ENCODE assay signal across 8 cellular contexts in the genomic region with DNA sequence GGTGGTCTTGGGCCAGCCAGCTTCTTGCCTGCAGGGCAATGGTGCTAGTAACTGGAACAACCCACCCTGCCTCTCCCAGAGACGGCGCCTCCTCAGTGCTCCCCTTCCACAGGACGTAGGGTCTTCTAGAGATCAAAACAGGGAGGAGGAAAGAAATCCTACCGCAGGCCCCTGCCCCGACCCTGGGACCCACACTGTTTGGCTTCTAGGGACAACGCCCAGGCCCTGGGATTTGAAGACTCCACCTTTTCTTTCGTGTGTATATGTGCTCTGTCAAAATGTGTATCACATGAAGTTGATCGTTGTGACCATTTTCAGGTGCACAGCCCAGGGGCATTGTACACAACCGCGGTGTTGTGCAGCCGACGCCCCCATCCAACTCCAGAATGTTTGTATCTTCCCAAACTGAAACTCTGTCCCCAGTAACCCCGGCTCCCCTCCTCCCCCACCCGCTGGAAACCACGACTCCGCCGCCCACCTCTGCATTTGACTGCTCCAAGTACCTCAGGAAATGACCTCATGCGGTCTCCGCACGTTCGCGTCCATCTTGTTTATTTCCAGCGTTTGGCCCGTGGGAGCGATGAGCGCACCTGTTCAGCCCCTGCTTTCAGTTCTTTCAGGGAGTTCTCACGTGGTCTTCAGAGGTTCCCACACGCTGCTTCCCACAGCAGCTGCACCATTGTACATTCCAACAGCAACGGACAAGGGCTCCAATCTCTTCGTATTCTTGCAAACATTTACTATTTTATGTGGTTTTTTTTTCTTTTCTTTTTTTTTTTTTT. TPM values are rescaled to one million over a fixed set of nuclear protein-coding genes. Genes with fewer than 3 reads are reported as not detected.
DNase-seq lines count a peak whose midpoint lies in the region; ATAC-seq lines count a peak whose summit lies in the region.

No MANE protein-coding gene starts in this region.

- H3K27ac Mint-ChIP-seq in CD8-positive, alpha-beta memory T cell = peak overlapping the region in 6 of 8 donors; percentile 86 to 94 (median 92)

- H3K36me3 Mint-ChIP-seq in CD8-positive, alpha-beta memory T cell = peaks cover 2 to 16% (median 3%) of the 10 kb centered on the region in 3 donors

- H3K9me3 Mint-ChIP-seq in CD8-positive, alpha-beta memory T cell = peaks cover 2 to 20% (median 11%) of the 10 kb centered on the region in 5 donors

- H3K4me3 ChIP-seq in CD8-positive, alpha-beta memory T cell (ENCODE audit: low read length) = peak overlapping the region; percentile 69

- CTCF ChIA-PET in CD8-positive, alpha-beta memory T cell (lab: Charles Lee) = interaction anchor here (1.0 to 3.6 kb wide), 12 partner anchors 9 to 144 kb away, joined by 3 to 18 read pairs (median 6); no protein-coding TSS in a partner anchor

- H3K4me1 ChIP-seq in CD8-positive, alpha-beta memory T cell (ENCODE audit: insufficient read depth, low read length) = peaks cover 27% of the 10 kb centered on the region

- H3K4me3 Mint-ChIP-seq in CD8-positive, alpha-beta memory T cell = peak overlapping the region; percentile 15 to 95 (median 90)

- peaks cover 35 to 52% of the 10 kb centered on the region in 2 donors for H3K27me3 Mint-ChIP-seq in CD8-positive, alpha-beta memory T cell

- POLR2A ChIA-PET in CD8-positive, alpha-beta memory T cell (lab: Charles Lee) = interaction anchor here (0.6 kb wide), 1 partner anchor 205 kb away, joined by 3 read pairs; no protein-coding TSS in a partner anchor

- H3K4me1 Mint-ChIP-seq in CD8-positive, alpha-beta memory T cell = peaks cover 10 to 36% (median 17%) of the 10 kb centered on the region in 3 donors

- H3K36me3 ChIP-seq in CD8-positive, alpha-beta memory T cell (ENCODE audit: insufficient read depth, low read length) = no peaks in the 10 kb centered on the region

- no peaks in the 10 kb centered on the region for H3K9me3 ChIP-seq in CD8-positive, alpha-beta memory T cell (ENCODE audit: low read length)

- DNase-seq in CD8-positive, alpha-beta memory T cell = peak; percentile 58 to 86 (median 75)
- peak; percentile 15 to 35 (median 30) for DNase-seq in activated CD4-positive, CD25-positive, alpha-beta regulatory T cell (lab: John Stamatoyannopoulos, UW)
- DNase-seq in dermis blood vessel endothelial cell (peak; percentile 55), inferior parietal cortex (ENCODE audit: extremely low spot score) (no peak), NCI-H510A (lab: John Stamatoyannopoulos, UW) (no peak)
- DNase-seq in stimulated activated CD8-positive, alpha-beta memory T cell treated with anti-CD3 and anti-CD28 coated beads, Interleukin-12 subunit alpha, Interleukin-12 subunit beta, amount 100 ng/mL, for 24 hours (ENCODE audit: extremely low read depth) = peak; percentile 27

- no peak overlapping the region for H3K27ac ChIP-seq in CD8-positive, alpha-beta memory T cell (ENCODE audit: low read depth, low read length)

- ATAC-seq in GM19438 (IDR thresholded peaks at IDR 0.05; ENCODE audit: low read depth, unreplicated experiment) (peak; percentile 48), HG03565 (IDR thresholded peaks at IDR 0.05; ENCODE audit: unreplicated experiment) (peak; percentile 39)

- H3K27me3 ChIP-seq in CD8-positive, alpha-beta memory T cell (ENCODE audit: insufficient read depth, low read length, poor library complexity, severe bottlenecking) = peaks cover 40% of the 10 kb centered on the region

RNA-seq across cellular contexts. Expression of a gene that starts 3.4 kb away (rescaled TPM):
- total RNA-seq in CD8-positive, alpha-beta memory T cell = not detected
- not detected for polyA plus RNA-seq in CD8-positive, alpha-beta memory T cell
- total RNA-seq in dermis blood vessel endothelial cell = not detected in 2 replicates

RNA-seq across cellular contexts. Expression of a gene that starts 57.7 kb away (rescaled TPM):
- 10 to 100 TPM; 26.4 to 26.8 TPM for total RNA-seq in CD8-positive, alpha-beta memory T cell
- polyA plus RNA-seq in CD8-positive, alpha-beta memory T cell = 1.0 TPM
- 9.0 and 11.8 TPM in 2 replicates for total RNA-seq in dermis blood vessel endothelial cell

Comparison
In these comparisons a context has a peak if more than half of its experiments do, and no peak if none do; other contexts are left out.
1. DNase-seq: peak in CD8-positive, alpha-beta memory T cell (5 of 5), activated CD4-positive, CD25-positive, alpha-beta regulatory T cell (4 of 4), dermis blood vessel endothelial cell (single experiment) and stimulated activated CD8-positive, alpha-beta memory T cell treated with anti-CD3 and anti-CD28 coated beads, Interleukin-12 subunit alpha, Interleukin-12 subunit beta, amount 100 ng/mL, for 24 hours (single experiment); none in inferior parietal cortex (single experiment) and NCI-H510A (single experiment).